Comparison of ENCODE assay signal across 12 cellular contexts in the genomic region with DNA sequence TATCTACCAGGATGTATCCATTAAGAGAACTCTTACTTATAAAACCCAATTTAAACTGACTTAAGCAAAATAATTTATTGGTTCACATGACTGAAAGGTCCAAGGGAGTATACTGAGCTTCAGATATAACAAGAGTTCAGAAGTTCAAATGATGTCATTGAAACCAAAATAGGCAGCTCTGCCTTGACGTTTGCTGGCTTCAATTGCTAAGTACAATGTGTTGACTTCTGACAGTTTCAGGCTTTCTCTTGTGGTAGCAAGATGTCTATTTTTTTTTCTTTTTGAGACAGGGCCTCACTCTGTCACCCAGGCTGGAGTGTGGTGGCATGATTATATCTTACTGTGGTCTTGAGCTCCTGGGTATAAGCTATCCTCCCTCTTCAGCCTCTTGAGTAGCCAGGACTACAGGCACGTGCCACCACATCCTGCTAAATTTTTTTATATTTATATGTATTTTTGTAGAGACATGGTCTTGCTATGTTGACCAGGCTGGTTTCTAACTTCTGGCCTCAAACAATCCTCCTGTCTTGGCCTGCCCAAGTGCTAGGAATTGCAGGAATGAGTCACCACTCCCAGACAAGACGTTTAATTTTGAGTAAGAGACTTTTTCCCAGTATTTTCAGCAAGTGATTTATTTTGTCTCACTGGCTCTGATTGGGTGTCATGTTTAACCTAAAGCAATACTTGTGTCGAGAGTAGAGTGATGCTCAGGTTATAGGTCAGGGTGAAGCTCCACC.
DNase-seq lines count a peak whose midpoint lies in the region; ATAC-seq, FAIRE-seq and TF ChIP-seq lines count a peak whose summit lies in the region.
"Had no signal": no experiment of that assay in that cellular context is flagged by ENCODE, and none has a peak within 500 bp of the region (broad histone marks: within the 10 kb centered on the region; RNA-seq: fewer than 3 reads in every experiment).

No MANE protein-coding gene starts in this region.

- no peaks in the 10 kb centered on the region for H3K27me3 ChIP-seq in keratinocyte (ENCODE audit: control insufficient read depth, extremely low read depth, insufficient read depth, low read length)
- H3K27me3 ChIP-seq: adrenal gland had no signal

- ATAC-seq in GM18907 (IDR thresholded peaks at IDR 0.05; ENCODE audit: unreplicated experiment), result peak; percentile 87
- ATAC-seq in HG02571 (IDR thresholded peaks at IDR 0.05; ENCODE audit: unreplicated experiment), result peak; percentile 68
- ATAC-seq in HG03558 (IDR thresholded peaks at IDR 0.05; ENCODE audit: extremely low read depth, unreplicated experiment), result peak; percentile 83

- no peaks in the 10 kb centered on the region for H4K20me1 ChIP-seq in keratinocyte (ENCODE audit: control insufficient read depth, extremely low read depth, insufficient read depth, low read length)

- peaks cover 8% of the 10 kb centered on the region for H3K4me1 ChIP-seq in keratinocyte (ENCODE audit: control insufficient read depth, extremely low read depth, insufficient read depth, low read length)
- H3K4me1 ChIP-seq: adrenal gland had no signal

- no peaks in the 10 kb centered on the region for H3K79me2 ChIP-seq in keratinocyte (ENCODE audit: control insufficient read depth, insufficient read depth, low read length)

- peak overlapping the region; percentile 42 for H3K27ac ChIP-seq in keratinocyte (ENCODE audit: control insufficient read depth, insufficient read depth, low read length)
- H3K27ac ChIP-seq: adrenal gland, WERI-Rb-1 had no signal

- no peak overlapping the region for H3K4me3 ChIP-seq in keratinocyte (ENCODE audit: control insufficient read depth in 2 of 3, extremely low read depth in 1 of 3, insufficient read depth in 2 of 3, low read depth in 1 of 3, low read length in 3 of 3)
- H3K4me3 ChIP-seq: adrenal gland had no signal

- H3K4me2 ChIP-seq in keratinocyte (ENCODE audit: control insufficient read depth, extremely low read depth, insufficient read depth, low read depth, low read length), result peak overlapping the region; percentile 34

- no peaks in the 10 kb centered on the region for H3K36me3 ChIP-seq in keratinocyte (ENCODE audit: control insufficient read depth in 2 of 2, extremely low read depth in 1 of 2, insufficient read depth in 2 of 2, low read length in 2 of 2)
- H3K36me3 ChIP-seq: adrenal gland, WERI-Rb-1 had no signal

- no peaks in the 10 kb centered on the region for H3K9me1 ChIP-seq in keratinocyte (ENCODE audit: control insufficient read depth, extremely low read depth, insufficient read depth, low read length)

- peak; percentile 9 for FAIRE-seq in keratinocyte (lab: Jason Lieb, UNC)

- H3K9me3 ChIP-seq in keratinocyte (ENCODE audit: control insufficient read depth, low read depth, low read length), result no peaks in the 10 kb centered on the region
- H3K9me3 ChIP-seq: adrenal gland had no signal

- H3K9ac ChIP-seq in keratinocyte (ENCODE audit: control insufficient read depth, extremely low read depth, insufficient read depth, low read length), result no peak overlapping the region

- peak overlapping the region; percentile 25 for H2AFZ ChIP-seq in keratinocyte (ENCODE audit: control insufficient read depth, low read length)

- DNase-seq in keratinocyte (ENCODE audit: low read depth, low spot score) (peak; percentile 77), COR-L47 (lab: John Stamatoyannopoulos, UW) (no peak), kidney tubule cell (ENCODE audit: low spot score) (no peak), pons (ENCODE audit: low spot score) (no peak), retina (no peak)
- DNase-seq: adrenal gland, DMS53, erythroblast, WERI-Rb-1 had no signal

- TF ChIP-seq CTCF in keratinocyte (optimal IDR thresholded peaks at IDR 0.05 in 1 of 3, IDR thresholded peaks at IDR 0.05 in 1 of 3, conservative IDR thresholded peaks at IDR 0.05 in 1 of 3; ENCODE audit: extremely low read depth in 1 of 3, insufficient read depth in 2 of 3, low read length in 3 of 3), result no peak

- dilution Hi-C loops in keratinocyte (cut with MboI; ENCODE audit: extremely low pct_ligation_motif_present, low sequenced_read_pairs), result no loop called here
